19 cellular contexts compared by ENCODE assay signal in genomic region chr16:57303910-57304168, GRCh38. TPM values are rescaled to one million over a fixed set of nuclear protein-coding genes. Genes with fewer than 3 reads are reported as not detected.
DNase-seq lines count a peak whose midpoint lies in the region; ATAC-seq and TF ChIP-seq lines count a peak whose summit lies in the region.
"Had no signal": no experiment of that assay in that cellular context is flagged by ENCODE, and none has a peak within 500 bp of the region (broad histone marks: within the 10 kb centered on the region; RNA-seq: fewer than 3 reads in every experiment).

No MANE protein-coding gene starts in this region.

- H3K4me3 ChIP-seq in colonic mucosa = no peak overlapping the region
- no peak overlapping the region for H3K4me3 ChIP-seq in upper lobe of left lung

- no peaks in the 10 kb centered on the region for H3K36me3 ChIP-seq in colonic mucosa
- H3K36me3 ChIP-seq in upper lobe of left lung = no peaks in the 10 kb centered on the region

- TF ChIP-seq CTCF in activated CD8-positive, alpha-beta T cell treated with anti-CD3 and anti-CD28 coated beads for 36 hours (IDR thresholded peaks at IDR 0.05) = no peak
- no peak for TF ChIP-seq CTCF in colonic mucosa (IDR thresholded peaks at IDR 0.05)
- no peak for TF ChIP-seq CTCF in upper lobe of left lung (IDR thresholded peaks at IDR 0.05)

- CTCF ChIA-PET in activated CD8-positive, alpha-beta T cell treated with anti-CD3 and anti-CD28 coated beads, Interleukin-2, amount 10 ng/mL, durations not matched to agents 7 days and 5 days (lab: Charles Lee) = interaction anchor here (1.0 to 11.8 kb wide), 6 partner anchors 9 to 213 kb away, joined by 3 to 338 read pairs (median 6); partner anchors contain the start of gene POLR2C
- CTCF ChIA-PET in activated CD8-positive, alpha-beta T cell treated with anti-CD3 and anti-CD28 coated beads for 36 hours (lab: Charles Lee) = interaction anchor here (1.9 to 12.9 kb wide), 2 partner anchors 112 to 118 kb away, joined by 5 to 258 read pairs; no protein-coding TSS in a partner anchor

- 73 to 82% methylated on average over 4 of the region's 4 CpGs for WGBS in upper lobe of left lung, 2 donors

- POLR2A ChIA-PET in activated CD8-positive, alpha-beta T cell treated with anti-CD3 and anti-CD28 coated beads, Interleukin-2, amount 10 ng/mL, durations not matched to agents 7 days and 5 days (lab: Charles Lee) = no interaction called here
- POLR2A ChIA-PET in activated CD8-positive, alpha-beta T cell treated with anti-CD3 and anti-CD28 coated beads for 36 hours (lab: Charles Lee) = no interaction called here

- H3K27ac ChIP-seq in colonic mucosa = peak overlapping the region; percentile 8
- peak overlapping the region; percentile 73 to 82 (median 75) for H3K27ac ChIP-seq in upper lobe of left lung

- no peak for TF ChIP-seq POLR2A in upper lobe of left lung (IDR thresholded peaks at IDR 0.05)

- peaks cover 33% of the 10 kb centered on the region for H3K4me1 Mint-ChIP-seq in activated CD8-positive, alpha-beta T cell treated with anti-CD3 and anti-CD28 coated beads, Interleukin-2, amount 10 ng/mL, durations not matched to agents 7 days and 5 days (ENCODE audit: low read depth)
- H3K4me1 Mint-ChIP-seq in activated CD8-positive, alpha-beta T cell treated with anti-CD3 and anti-CD28 coated beads for 36 hours (ENCODE audit: low read depth) = peaks cover 7% of the 10 kb centered on the region

- peaks cover 12% of the 10 kb centered on the region for H3K27me3 Mint-ChIP-seq in activated CD8-positive, alpha-beta T cell treated with anti-CD3 and anti-CD28 coated beads, Interleukin-2, amount 10 ng/mL, durations not matched to agents 7 days and 5 days (ENCODE audit: low read depth)
- H3K27me3 Mint-ChIP-seq in activated CD8-positive, alpha-beta T cell treated with anti-CD3 and anti-CD28 coated beads for 36 hours = no peaks in the 10 kb centered on the region

- H3K4me1 ChIP-seq in colonic mucosa (peaks cover 10% of the 10 kb centered on the region), upper lobe of left lung (peaks cover 29 to 40% (median 36%) of the 10 kb centered on the region in 4 donors)

- no peak overlapping the region for H3K4me3 Mint-ChIP-seq in activated CD8-positive, alpha-beta T cell treated with anti-CD3 and anti-CD28 coated beads, Interleukin-2, amount 10 ng/mL, durations not matched to agents 7 days and 5 days
- H3K4me3 Mint-ChIP-seq in activated CD8-positive, alpha-beta T cell treated with anti-CD3 and anti-CD28 coated beads for 36 hours = no peak overlapping the region
- H3K4me3 Mint-ChIP-seq: WTC11 had no signal

- H3K36me3 Mint-ChIP-seq in activated CD8-positive, alpha-beta T cell treated with anti-CD3 and anti-CD28 coated beads, Interleukin-2, amount 10 ng/mL, durations not matched to agents 7 days and 5 days (ENCODE audit: low read depth) = no peaks in the 10 kb centered on the region
- H3K36me3 Mint-ChIP-seq in activated CD8-positive, alpha-beta T cell treated with anti-CD3 and anti-CD28 coated beads for 36 hours (ENCODE audit: low read depth) = no peaks in the 10 kb centered on the region
- H3K36me3 Mint-ChIP-seq: activated naive CD4-positive, alpha-beta T cell treated with anti-CD3 and anti-CD28 coated beads, Interleukin-2, amount 50 U/mL, for 72 hours; WTC11 had no signal

- no peak for TF ChIP-seq EP300 in upper lobe of left lung (IDR thresholded peaks at IDR 0.05)

- DNase-seq in activated CD8-positive, alpha-beta T cell treated with anti-CD3 and anti-CD28 coated beads, Interleukin-2, amount 10 ng/mL, durations not matched to agents 7 days and 5 days = no peak
- DNase-seq in activated CD8-positive, alpha-beta T cell treated with anti-CD3 and anti-CD28 coated beads for 36 hours = no peak
- no peak for DNase-seq in colonic mucosa
- peak; percentile 59 for DNase-seq in mesenteric fat pad (ENCODE audit: low spot score)
- peak in 1 of 2 donors; percentile 60 for DNase-seq in upper lobe of left lung
- DNase-seq in SKM-1 (lab: John Stamatoyannopoulos, UW; ENCODE audit: unreplicated experiment) = no peak
- no peak for DNase-seq in SHP77 (lab: John Stamatoyannopoulos, UW)
- DNase-seq: 8988T; activated CD8-positive, alpha-beta memory T cell treated with anti-CD3 and anti-CD28 coated beads, Interleukin-2, amount 50 U/mL, for 4 hours; COR-L47; cortex of kidney; NCI-H2107; SK-N-SH; stimulated activated CD4-positive, alpha-beta T cell treated with anti-CD3 and anti-CD28 coated beads, Interleukin-2, amount 100 ng/mL, for 48 hours; stimulated activated naive CD4-positive, alpha-beta T cell had no signal

- H3K9me3 ChIP-seq in colonic mucosa (no peaks in the 10 kb centered on the region), upper lobe of left lung (no peaks in the 10 kb centered on the region)
- H3K9me3 ChIP-seq: SK-N-SH had no signal

- no peak for ATAC-seq in activated CD8-positive, alpha-beta T cell treated with anti-CD3 and anti-CD28 coated beads, Interleukin-2, amount 10 ng/mL, durations not matched to agents 7 days and 5 days
- ATAC-seq in activated CD8-positive, alpha-beta T cell treated with anti-CD3 and anti-CD28 coated beads for 36 hours = no peak
- ATAC-seq in upper lobe of left lung (ENCODE audit: low FRiP score in 2 of 2) (no peak), HG02642 (IDR thresholded peaks at IDR 0.05; ENCODE audit: poor library complexity, unreplicated experiment) (no peak)
- ATAC-seq: activated naive CD4-positive, alpha-beta T cell treated with anti-CD3 and anti-CD28 coated beads, Interleukin-2, amount 50 U/mL, for 72 hours; HCT116; WTC11 had no signal

- H3K9ac ChIP-seq in colonic mucosa (ENCODE audit: low read depth in 2 of 2, low read length in 2 of 2) = peak overlapping the region; percentile 17 to 52
- H3K9ac ChIP-seq: SK-N-SH had no signal

- H3K27ac Mint-ChIP-seq in activated CD8-positive, alpha-beta T cell treated with anti-CD3 and anti-CD28 coated beads, Interleukin-2, amount 10 ng/mL, durations not matched to agents 7 days and 5 days = peak overlapping the region; percentile 74
- H3K27ac Mint-ChIP-seq in activated CD8-positive, alpha-beta T cell treated with anti-CD3 and anti-CD28 coated beads for 36 hours = no peak overlapping the region
- H3K27ac Mint-ChIP-seq: activated naive CD4-positive, alpha-beta T cell treated with anti-CD3 and anti-CD28 coated beads, Interleukin-2, amount 50 U/mL, for 72 hours; WTC11 had no signal

- H3K27me3 ChIP-seq in colonic mucosa = no peaks in the 10 kb centered on the region
- H3K27me3 ChIP-seq in upper lobe of left lung = no peaks in the 10 kb centered on the region

- H3K9me3 Mint-ChIP-seq in activated CD8-positive, alpha-beta T cell treated with anti-CD3 and anti-CD28 coated beads, Interleukin-2, amount 10 ng/mL, durations not matched to agents 7 days and 5 days (ENCODE audit: insufficient read depth) = no peaks in the 10 kb centered on the region
- no peaks in the 10 kb centered on the region for H3K9me3 Mint-ChIP-seq in activated CD8-positive, alpha-beta T cell treated with anti-CD3 and anti-CD28 coated beads for 36 hours
- H3K9me3 Mint-ChIP-seq: activated naive CD4-positive, alpha-beta T cell treated with anti-CD3 and anti-CD28 coated beads, Interleukin-2, amount 50 U/mL, for 72 hours; WTC11 had no signal

- intact Hi-C loops in activated CD8-positive, alpha-beta T cell treated with anti-CD3 and anti-CD28 coated beads for 36 hours (cut with micrococcal nuclease) = loop anchor here (10.0 kb wide), 1 partner anchor 211 kb away; no protein-coding TSS in a partner anchor
- intact Hi-C loops in colonic mucosa (cut with DNase I) = loop anchor here (5.0 kb wide), 1 partner anchor 213 kb away; no protein-coding TSS in a partner anchor

RNA-seq across cellular contexts. Expression of gene PLLP, which starts 19.4 kb away (rescaled TPM):
- under 1 TPM; 0.18 to 0.37 TPM for total RNA-seq in activated CD8-positive, alpha-beta T cell treated with anti-CD3 and anti-CD28 coated beads, Interleukin-2, amount 10 ng/mL, durations not matched to agents 7 days and 5 days
- under 1 TPM; 0.51 to 0.65 TPM for total RNA-seq in activated CD8-positive, alpha-beta T cell treated with anti-CD3 and anti-CD28 coated beads for 36 hours
- total RNA-seq in colonic mucosa (10 to 100 TPM; 11.6 to 16.7 TPM), mesenteric fat pad (1.8 TPM), upper lobe of left lung (100 to 1,000 TPM in 4 of 6 donors, 10 to 100 TPM in 2; 38.8 to 184 (median 114) TPM)

RNA-seq across cellular contexts. Expression of gene CCL22, which starts 54.7 kb away (rescaled TPM):
- under 1 TPM; 0.97 to 0.99 TPM for total RNA-seq in activated CD8-positive, alpha-beta T cell treated with anti-CD3 and anti-CD28 coated beads, Interleukin-2, amount 10 ng/mL, durations not matched to agents 7 days and 5 days
- total RNA-seq in activated CD8-positive, alpha-beta T cell treated with anti-CD3 and anti-CD28 coated beads for 36 hours = 1 to 10 TPM; 7.1 to 7.4 TPM
- total RNA-seq in colonic mucosa = 1 to 10 TPM in 1 of 2 donors, under 1 TPM in 1; 0.24 to 1.7 TPM
- total RNA-seq in mesenteric fat pad = not detected
- total RNA-seq in upper lobe of left lung = 1 to 10 TPM in 1 of 6 donors, under 1 TPM in 3, not detected in 2; 0.39 to 4.7 (median 0.71) TPM

RNA-seq across cellular contexts. Expression of gene ARL2BP, which starts 58.8 kb away (rescaled TPM):
- 10 to 100 TPM; 33.3 to 36.9 TPM for total RNA-seq in activated CD8-positive, alpha-beta T cell treated with anti-CD3 and anti-CD28 coated beads, Interleukin-2, amount 10 ng/mL, durations not matched to agents 7 days and 5 days
- total RNA-seq in activated CD8-positive, alpha-beta T cell treated with anti-CD3 and anti-CD28 coated beads for 36 hours = 10 to 100 TPM in 1 of 2 experiments, 1 to 10 TPM in 1; 9.4 to 11.0 TPM
- total RNA-seq in colonic mucosa = 10 to 100 TPM; 28.6 to 32.7 TPM
- total RNA-seq in mesenteric fat pad = 52.0 TPM
- 10 to 100 TPM; 18.9 to 74.9 (median 54.2) TPM for total RNA-seq in upper lobe of left lung
